8 cellular contexts compared by ENCODE assay signal in the genomic region with DNA sequence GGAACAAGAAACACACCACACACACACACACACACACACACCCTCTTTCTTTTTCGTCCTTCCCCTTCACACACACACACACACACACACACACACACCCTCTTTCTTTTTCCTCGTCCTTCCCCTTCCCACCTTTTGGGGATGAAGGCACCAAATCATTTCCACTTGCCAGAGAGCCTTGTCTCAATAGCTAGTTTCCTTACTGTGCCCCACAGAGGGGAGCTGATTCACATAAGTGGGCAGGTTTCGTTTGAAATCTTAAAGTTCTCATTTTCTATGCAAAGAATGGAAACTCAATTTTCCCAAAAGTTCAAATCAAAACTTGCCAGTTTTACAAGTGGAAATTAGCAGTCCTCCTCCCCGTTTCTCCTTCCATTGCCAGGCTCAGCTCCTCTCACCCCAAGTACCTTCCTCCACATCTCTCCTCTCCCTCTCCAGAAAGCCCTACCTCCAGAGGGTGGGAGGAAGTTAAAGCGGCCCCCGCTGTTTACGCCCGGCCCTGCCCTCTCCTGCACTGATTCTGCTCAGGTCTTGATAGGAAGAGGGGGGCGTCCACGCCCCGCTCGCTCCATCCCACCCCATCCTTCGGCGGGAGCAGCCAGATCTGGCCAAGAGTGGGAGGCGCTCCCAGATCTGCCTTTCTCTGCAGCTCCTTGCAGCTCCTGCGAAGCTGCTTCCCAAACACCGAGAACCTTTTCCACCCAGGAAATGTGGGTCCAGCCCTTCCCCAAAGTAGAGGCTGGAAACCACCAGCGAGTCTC. TPM values are rescaled to one million over a fixed set of nuclear protein-coding genes. Genes with fewer than 3 reads are reported as not detected.
DNase-seq lines count a peak whose midpoint lies in the region; ATAC-seq and TF ChIP-seq lines count a peak whose summit lies in the region.

No MANE protein-coding gene starts in this region.

- no peaks in the 10 kb centered on the region for H3K27me3 ChIP-seq in right lobe of liver
- no peaks in the 10 kb centered on the region for H3K27me3 ChIP-seq in testis

- WGBS in right lobe of liver (ENCODE audit: insufficient coverage, low coverage, low lambda C conversion rate, missing lambda C conversion rate), result 7% methylated on average over 16 of the region's 18 CpGs
- WGBS in testis, 2 donors, result 4 to 5% methylated on average over 17 to 18 of the region's 18 CpGs

- H3K27ac ChIP-seq in cingulate gyrus (ENCODE audit: low read depth, low read length) (peak overlapping the region; percentile 90), right lobe of liver (no peak overlapping the region), testis (no peak overlapping the region)

- TF ChIP-seq CTCF in right lobe of liver (IDR thresholded peaks at IDR 0.05), result no peak
- TF ChIP-seq CTCF in testis (IDR thresholded peaks at IDR 0.05), result no peak

- H3K36me3 ChIP-seq in right lobe of liver (no peaks in the 10 kb centered on the region), testis (ENCODE audit: low read depth, missing control alignments) (no peaks in the 10 kb centered on the region)

- intact Hi-C loops in right lobe of liver (cut with DNase I) (no loop called here), testis (cut with DNase I; ENCODE audit: low total_unique reads) (no loop called here)

- H3K4me1 ChIP-seq in right lobe of liver (peaks cover 0 to 12% (median 2%) of the 10 kb centered on the region in 4 donors), testis (no peaks in the 10 kb centered on the region)

- H3K9me3 ChIP-seq in right lobe of liver (no peaks in the 10 kb centered on the region), testis (no peaks in the 10 kb centered on the region)

- DNase-seq in NCI-H1417 (lab: John Stamatoyannopoulos, UW) (peak; percentile 65 to 75 (median 73)), NCI-H1417 treated with DMSO at 0.1 percent for 48 hours (lab: John Stamatoyannopoulos, UW) (no peak), right lobe of liver (peak in 2 of 3 donors; percentile 19 to 53), testis (peak; percentile 21), RPMI8226 (no peak), NCI-H2196 (lab: John Stamatoyannopoulos, UW; ENCODE audit: unreplicated experiment) (no peak)

- ATAC-seq in right lobe of liver, result peak; percentile 17 to 43 (median 32)
- ATAC-seq in HG02840 (IDR thresholded peaks at IDR 0.05; ENCODE audit: low FRiP score, unreplicated experiment), result no peak

- H3K4me3 ChIP-seq in right lobe of liver (peak overlapping the region; percentile 67 to 81 (median 72)), testis (peak overlapping the region; percentile 62 to 70)

- TF ChIP-seq POLR2A in right lobe of liver (IDR thresholded peaks at IDR 0.05), result no peak
- no peak for TF ChIP-seq POLR2A in testis (IDR thresholded peaks at IDR 0.05)

RNA-seq across cellular contexts. Expression of a gene that starts 1.3 kb away (rescaled TPM):
- total RNA-seq in right lobe of liver (1 to 10 TPM in 5 of 6 experiments, under 1 TPM in 1; 0.31 to 3.0 (median 1.9) TPM), testis (1 to 10 TPM; 3.4 to 4.3 TPM)
- 2.7 TPM for polyA plus RNA-seq in testis (ENCODE audit: insufficient read depth, low read depth, low replicate concordance)

Comparison
In these comparisons a context has a peak if more than half of its experiments do, and no peak if none do; other contexts are left out.
1. DNase-seq: peak in NCI-H1417 (3 of 3), right lobe of liver (2 of 3) and testis (single experiment); none in NCI-H1417 treated with DMSO at 0.1 percent for 48 hours (single experiment), RPMI8226 (single experiment) and NCI-H2196 (single experiment).